ENCODE assay signal across 8 cellular contexts in the genomic region with DNA sequence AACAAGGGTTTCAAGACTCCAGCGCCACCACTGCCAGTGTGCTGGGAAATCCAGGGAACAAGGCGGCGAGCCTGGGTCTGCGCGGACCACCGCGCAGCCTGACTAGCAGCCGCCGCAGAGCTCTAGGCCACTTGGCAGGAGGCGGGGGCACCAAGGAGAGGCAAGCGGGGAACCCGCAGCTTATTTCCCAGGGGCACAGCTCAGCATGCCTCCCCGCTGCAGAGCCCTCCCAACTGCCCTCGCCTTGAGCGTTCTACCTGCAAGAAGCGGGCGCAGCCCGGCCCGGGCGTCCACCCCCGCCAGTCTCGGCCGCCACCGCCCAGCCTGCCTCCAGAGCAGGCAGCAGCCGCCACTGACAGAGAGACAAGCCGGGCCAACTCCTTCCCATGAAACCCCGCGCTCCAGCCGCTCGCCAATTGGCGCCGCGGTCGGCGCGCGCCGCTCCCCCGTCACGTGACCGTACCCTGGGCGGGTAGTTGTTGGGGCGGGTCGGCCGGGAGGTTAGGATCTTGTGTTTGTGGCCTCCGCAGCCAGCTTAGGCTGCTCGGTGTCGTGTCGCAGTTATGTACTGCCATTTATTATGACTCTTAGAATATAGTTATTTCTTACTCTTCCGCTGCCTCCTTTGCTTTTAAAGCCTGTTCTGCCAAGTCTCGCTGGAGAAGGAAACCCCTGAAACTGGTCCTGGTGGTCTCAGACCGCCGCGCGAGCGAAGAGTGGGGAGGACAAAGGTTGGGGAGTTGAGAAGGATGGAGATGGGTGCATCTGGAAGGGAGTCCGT. TPM values are rescaled to one million over a fixed set of nuclear protein-coding genes. Genes with fewer than 3 reads are reported as not detected.
A peak's percentile ranks its signal among the peaks of the same experiment; 100 is the strongest.
DNase-seq lines count a peak whose midpoint lies in the region; ATAC-seq and TF ChIP-seq lines count a peak whose summit lies in the region.

A gene with protein sequence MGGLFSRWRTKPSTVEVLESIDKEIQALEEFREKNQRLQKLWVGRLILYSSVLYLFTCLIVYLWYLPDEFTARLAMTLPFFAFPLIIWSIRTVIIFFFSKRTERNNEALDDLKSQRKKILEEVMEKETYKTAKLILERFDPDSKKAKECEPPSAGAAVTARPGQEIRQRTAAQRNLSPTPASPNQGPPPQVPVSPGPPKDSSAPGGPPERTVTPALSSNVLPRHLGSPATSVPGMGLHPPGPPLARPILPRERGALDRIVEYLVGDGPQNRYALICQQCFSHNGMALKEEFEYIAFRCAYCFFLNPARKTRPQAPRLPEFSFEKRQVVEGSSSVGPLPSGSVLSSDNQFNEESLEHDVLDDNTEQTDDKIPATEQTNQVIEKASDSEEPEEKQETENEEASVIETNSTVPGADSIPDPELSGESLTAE (minus strand): TSS at position 365 of the 781 bp plus-strand sequence. CDS start 6,683 bp downstream, outside the sequence.

- peak within 1 kb of the TSS; percentile 98 for H3K27ac Mint-ChIP-seq in activated CD4-positive, alpha-beta T cell treated with anti-CD3 and anti-CD28 coated beads, Interleukin-2, amount 10 ng/mL, durations not matched to agents 24 days and 14 days

- CTCF ChIA-PET in BJ (lab: Yijun Ruan, JAX), result interaction anchor here (1.3 to 1.9 kb wide), 5 partner anchors 78 to 312 kb away, joined by 3 to 7 read pairs (median 4); no protein-coding TSS in a partner anchor

- H3K27ac ChIP-seq in coronary artery, result peak within 1 kb of the TSS; percentile 73 to 86

- POLR2A ChIA-PET in BJ (lab: Charles Lee), result no interaction called here

- peak within 1 kb of the TSS; percentile 49 for H3K4me3 ChIP-seq in BJ (ENCODE audit: low read depth, low read length)
- H3K4me3 ChIP-seq in coronary artery, result peak within 1 kb of the TSS; percentile 76

- H3K4me3 Mint-ChIP-seq in activated CD4-positive, alpha-beta T cell treated with anti-CD3 and anti-CD28 coated beads, Interleukin-2, amount 10 ng/mL, durations not matched to agents 24 days and 14 days, result peak within 1 kb of the TSS; percentile 100

- DNase-seq in BJ (ENCODE audit: low read depth) (peak; percentile 41), NCI-H526 treated with DMSO at 0.1 percent for 48 hours (lab: John Stamatoyannopoulos, UW) (peak; percentile 91), coronary artery (ENCODE audit: low spot score) (peak; percentile 96), left lobe of liver (ENCODE audit: low spot score) (peak; percentile 96)
- DNase-seq in activated CD4-positive, alpha-beta T cell treated with anti-CD3 and anti-CD28 coated beads, Interleukin-2, amount 10 ng/mL, durations not matched to agents 24 days and 14 days, result peak; percentile 98
- DNase-seq in stimulated activated CD4-positive, alpha-beta T cell treated with anti-CD3 and anti-CD28 coated beads, Interleukin-2, amount 100 ng/mL, for 4 hours (ENCODE audit: low read depth), result peak; percentile 83

- TF ChIP-seq CTCF in BJ (IDR thresholded peaks at IDR 0.05; ENCODE audit: insufficient read depth, low read depth, low read length) (0 out of 2 replicates have a peak, but pooled peaks have one; percentile 7), coronary artery (IDR thresholded peaks at IDR 0.05) (no peak)

- intact Hi-C loops in activated CD4-positive, alpha-beta T cell treated with anti-CD3 and anti-CD28 coated beads, Interleukin-2, amount 10 ng/mL, durations not matched to agents 24 days and 14 days (cut with micrococcal nuclease), result loop anchor here (5.0 to 10.0 kb wide), 6 partner anchors 270 to 1757 kb away; a partner anchor contains a TSS

- no peaks in the 10 kb centered on the region for H3K9me3 Mint-ChIP-seq in activated CD4-positive, alpha-beta T cell treated with anti-CD3 and anti-CD28 coated beads, Interleukin-2, amount 10 ng/mL, durations not matched to agents 24 days and 14 days

- peaks cover 20% of the 10 kb centered on the region for H3K4me1 Mint-ChIP-seq in activated CD4-positive, alpha-beta T cell treated with anti-CD3 and anti-CD28 coated beads, Interleukin-2, amount 10 ng/mL, durations not matched to agents 24 days and 14 days

- H3K27me3 Mint-ChIP-seq in activated CD4-positive, alpha-beta T cell treated with anti-CD3 and anti-CD28 coated beads, Interleukin-2, amount 10 ng/mL, durations not matched to agents 24 days and 14 days, result peaks cover 8% of the 10 kb centered on the region

- H3K27me3 ChIP-seq in BJ (ENCODE audit: control insufficient read depth, insufficient read depth, low read length), result no peaks in the 10 kb centered on the region

- peaks cover 1% of the 10 kb centered on the region for H3K36me3 Mint-ChIP-seq in activated CD4-positive, alpha-beta T cell treated with anti-CD3 and anti-CD28 coated beads, Interleukin-2, amount 10 ng/mL, durations not matched to agents 24 days and 14 days (ENCODE audit: low read depth)

- ATAC-seq in GM19324 (IDR thresholded peaks at IDR 0.05; ENCODE audit: low FRiP score, unreplicated experiment) (peak; percentile 97), HG03469 (IDR thresholded peaks at IDR 0.05; ENCODE audit: unreplicated experiment) (peak; percentile 78), left lobe of liver (peak; percentile 90)

- no peaks in the 10 kb centered on the region for H3K36me3 ChIP-seq in BJ (ENCODE audit: control insufficient read depth, insufficient read depth, low read length)

RNA-seq across cellular contexts. Expression of the gene that starts here (rescaled TPM):
- 19.6 and 36.5 TPM in 2 replicates for polyA plus RNA-seq in BJ (2011; rRNA removed)
- polyA minus RNA-seq in BJ (2011; rRNA and poly(A)+ RNA removed), result 17.6 and 26.9 TPM in 2 replicates
- total RNA-seq in activated CD4-positive, alpha-beta T cell treated with anti-CD3 and anti-CD28 coated beads, Interleukin-2, amount 10 ng/mL, durations not matched to agents 24 days and 14 days, result 46.3 and 47.8 TPM in 2 replicates
- total RNA-seq in left lobe of liver, result 19.2 TPM

Comparison
In these comparisons a context has a peak if more than half of its experiments do, and no peak if none do; other contexts are left out.
1. Peak in every context shown above with its lines: DNase-seq, ATAC-seq, H3K4me3 ChIP-seq and H3K27ac ChIP-seq.
2. DNase-seq: peak in every context shown above with its lines; median percentile 98 in activated CD4-positive, alpha-beta T cell treated with anti-CD3 and anti-CD28 coated beads, Interleukin-2, amount 10 ng/mL, durations not matched to agents 24 days and 14 days; 96 in coronary artery; 96 in left lobe of liver; 91 in NCI-H526 treated with DMSO at 0.1 percent for 48 hours; 83 in stimulated activated CD4-positive, alpha-beta T cell treated with anti-CD3 and anti-CD28 coated beads, Interleukin-2, amount 100 ng/mL, for 4 hours; 41 in BJ.